Comparison of ENCODE assay signal across 19 cellular contexts in the genomic region with DNA sequence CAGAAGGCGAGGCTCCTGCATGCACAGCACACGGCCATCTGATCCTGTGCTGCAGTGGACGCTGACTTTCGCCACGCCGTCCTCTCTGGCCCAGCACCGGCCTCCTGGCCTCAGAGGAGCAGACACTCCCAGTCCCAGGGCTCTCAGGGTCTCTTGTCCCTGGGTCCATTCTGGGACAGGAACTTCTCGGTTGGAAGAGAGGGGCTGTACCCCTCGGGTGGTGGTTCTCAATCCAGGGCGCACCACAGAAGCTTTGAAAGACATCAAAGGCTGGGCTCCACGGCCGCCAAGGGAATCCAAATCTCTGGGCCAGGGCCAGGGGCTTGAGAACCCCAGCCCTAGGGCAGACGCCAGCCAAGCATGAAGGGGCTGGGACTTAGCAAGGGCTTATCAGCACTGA. TPM values are rescaled to one million over a fixed set of nuclear protein-coding genes. Genes with fewer than 3 reads are reported as not detected.
A peak's percentile ranks its signal among the peaks of the same experiment; 100 is the strongest.
DNase-seq lines count a peak whose midpoint lies in the region; ATAC-seq and TF ChIP-seq lines count a peak whose summit lies in the region.
"Had no signal": no experiment of that assay in that cellular context is flagged by ENCODE, and none has a peak within 500 bp of the region (broad histone marks: within the 10 kb centered on the region; RNA-seq: fewer than 3 reads in every experiment).

No MANE protein-coding gene starts in this region.

- intact Hi-C loops in CD4-positive, alpha-beta T cell (cut with DNase I, micrococcal nuclease): no loop called here
- intact Hi-C loops in naive thymus-derived CD4-positive, alpha-beta T cell (cut with micrococcal nuclease): no loop called here

- H3K27ac ChIP-seq in CD4-positive, alpha-beta T cell (ENCODE audit: low read depth, low read length): no peak overlapping the region
- no peak overlapping the region for H3K27ac ChIP-seq in naive thymus-derived CD4-positive, alpha-beta T cell (ENCODE audit: low read depth, low read length)
- H3K27ac ChIP-seq: KMS-11, SK-N-MC had no signal

- H3K4me3 ChIP-seq in naive thymus-derived CD4-positive, alpha-beta T cell (ENCODE audit: low read length): no peak overlapping the region
- no peak overlapping the region for H3K4me3 ChIP-seq in H7 (ENCODE audit: insufficient read depth, low read depth, low read length)
- H3K4me3 ChIP-seq: SK-N-MC had no signal

- H3K27me3 ChIP-seq in CD4-positive, alpha-beta T cell (ENCODE audit: control insufficient read depth, insufficient read depth, low read length): no peaks in the 10 kb centered on the region
- no peaks in the 10 kb centered on the region for H3K27me3 ChIP-seq in naive thymus-derived CD4-positive, alpha-beta T cell (ENCODE audit: control insufficient read depth in 2 of 2, insufficient read depth in 2 of 2, low read length in 2 of 2)
- no peaks in the 10 kb centered on the region for H3K27me3 ChIP-seq in H7 (ENCODE audit: control insufficient read depth, insufficient read depth, low read length)

- CTCF ChIA-PET in CD4-positive, alpha-beta T cell (lab: Charles Lee): no interaction called here
- CTCF ChIA-PET in naive thymus-derived CD4-positive, alpha-beta T cell (lab: Charles Lee): no interaction called here

- H3K27ac Mint-ChIP-seq in CD4-positive, alpha-beta T cell: peak overlapping the region; percentile 95
- peak overlapping the region; percentile 94 to 95 for H3K27ac Mint-ChIP-seq in effector memory CD8-positive, alpha-beta T cell
- H3K27ac Mint-ChIP-seq in naive thymus-derived CD4-positive, alpha-beta T cell: peak overlapping the region in 7 of 9 donors; percentile 65 to 96 (median 89)

- H3K36me3 ChIP-seq in naive thymus-derived CD4-positive, alpha-beta T cell (ENCODE audit: control insufficient read depth in 2 of 3, insufficient read depth in 3 of 3, low read length in 3 of 3): peaks cover 0 to 40% (median 7%) of the 10 kb centered on the region in 3 experiments
- no peaks in the 10 kb centered on the region for H3K36me3 ChIP-seq in H7 (replicated peaks; ENCODE audit: control insufficient read depth, insufficient read depth, low read length)

- H3K9me3 ChIP-seq in CD4-positive, alpha-beta T cell (ENCODE audit: control insufficient read depth, low read length): no peaks in the 10 kb centered on the region
- H3K9me3 ChIP-seq in naive thymus-derived CD4-positive, alpha-beta T cell (ENCODE audit: control insufficient read depth in 2 of 3, low read length in 3 of 3): no peaks in the 10 kb centered on the region

- POLR2A ChIA-PET in CD4-positive, alpha-beta T cell (lab: Charles Lee): no interaction called here
- POLR2A ChIA-PET in naive thymus-derived CD4-positive, alpha-beta T cell (lab: Charles Lee): no interaction called here

- H3K9me3 Mint-ChIP-seq in CD4-positive, alpha-beta T cell: no peaks in the 10 kb centered on the region
- no peaks in the 10 kb centered on the region for H3K9me3 Mint-ChIP-seq in effector memory CD8-positive, alpha-beta T cell
- H3K9me3 Mint-ChIP-seq in naive thymus-derived CD4-positive, alpha-beta T cell: no peaks in the 10 kb centered on the region

- ATAC-seq in CD4-positive, alpha-beta T cell (ENCODE audit: poor library complexity): no peak
- ATAC-seq in effector memory CD8-positive, alpha-beta T cell (replicated peaks): no peak
- ATAC-seq in naive thymus-derived CD4-positive, alpha-beta T cell: no peak
- ATAC-seq in GM19324 (IDR thresholded peaks at IDR 0.05; ENCODE audit: low FRiP score, unreplicated experiment): no peak
- ATAC-seq: HepG2 had no signal

- peaks cover 26% of the 10 kb centered on the region for H3K4me1 Mint-ChIP-seq in CD4-positive, alpha-beta T cell (ENCODE audit: low read depth)
- peaks cover 12 to 17% of the 10 kb centered on the region in 2 donors for H3K4me1 Mint-ChIP-seq in effector memory CD8-positive, alpha-beta T cell (ENCODE audit: low read depth in 2 of 2)
- H3K4me1 Mint-ChIP-seq in naive thymus-derived CD4-positive, alpha-beta T cell: peaks cover 12 to 36% (median 25%) of the 10 kb centered on the region in 7 donors

- H3K4me1 ChIP-seq in naive thymus-derived CD4-positive, alpha-beta T cell (ENCODE audit: control insufficient read depth in 2 of 2, insufficient read depth in 2 of 2, low read length in 2 of 2): peaks cover 0 to 13% of the 10 kb centered on the region in 2 donors

- in situ Hi-C loops in ACHN (cut with HindIII; ENCODE audit: low pct_ligation_motif_present, low pct_unique_long_range_greater_than_20kb, low sequenced_read_pairs): no loop called here

- TF ChIP-seq CTCF in CD4-positive, alpha-beta T cell (IDR thresholded peaks at IDR 0.05): no peak

- no peak for DNase-seq in CD4-positive, alpha-beta T cell
- peak in 45 of 76 experiments; percentile 5 to 67 (median 37) for DNase-seq in HUDEP-2 (lab: John Stamatoyannopoulos, UW; ENCODE audit: unreplicated experiment in 76 of 76)
- no peak for DNase-seq in effector memory CD8-positive, alpha-beta T cell
- DNase-seq in naive thymus-derived CD4-positive, alpha-beta T cell: no peak
- no peak for DNase-seq in ACHN
- no peak for DNase-seq in H7
- no peak for DNase-seq in HT-29 (ENCODE audit: low spot score)
- DNase-seq: DND-41, NCI-H1048, NCI-H1436 treated with DMSO at 0.1 percent for 48 hours, NCI-H2029 treated with DMSO at 0.1 percent for 48 hours, NCI-H2171 treated with DMSO at 0.1 percent for 48 hours, NCI-H510A treated with DMSO at 0.1 percent for 48 hours, NCI-H82, Right ventricle myocardium superior had no signal

- peaks cover 53% of the 10 kb centered on the region for H3K36me3 Mint-ChIP-seq in CD4-positive, alpha-beta T cell (ENCODE audit: low read depth)
- H3K36me3 Mint-ChIP-seq in effector memory CD8-positive, alpha-beta T cell (ENCODE audit: insufficient read depth): peaks cover 22% of the 10 kb centered on the region
- peaks cover 0 to 13% (median 4%) of the 10 kb centered on the region in 5 donors for H3K36me3 Mint-ChIP-seq in naive thymus-derived CD4-positive, alpha-beta T cell

- H3K4me3 Mint-ChIP-seq in CD4-positive, alpha-beta T cell: no peak overlapping the region
- H3K4me3 Mint-ChIP-seq in effector memory CD8-positive, alpha-beta T cell: no peak overlapping the region
- peak overlapping the region in 1 of 10 donors; percentile 21 for H3K4me3 Mint-ChIP-seq in naive thymus-derived CD4-positive, alpha-beta T cell

- no peaks in the 10 kb centered on the region for H3K27me3 Mint-ChIP-seq in CD4-positive, alpha-beta T cell
- no peaks in the 10 kb centered on the region for H3K27me3 Mint-ChIP-seq in effector memory CD8-positive, alpha-beta T cell
- H3K27me3 Mint-ChIP-seq in naive thymus-derived CD4-positive, alpha-beta T cell: no peaks in the 10 kb centered on the region

RNA-seq across cellular contexts. Expression of a gene that starts 1.6 kb away (rescaled TPM):
- total RNA-seq in CD4-positive, alpha-beta T cell: 1 to 10 TPM; 8.5 to 9.8 TPM
- 10 to 100 TPM; 11.9 to 37.1 (median 26.9) TPM for total RNA-seq in naive thymus-derived CD4-positive, alpha-beta T cell
- 1 to 10 TPM; 5.6 TPM for polyA plus RNA-seq in naive thymus-derived CD4-positive, alpha-beta T cell
- 9.5 and 10.6 TPM in 2 replicates for total RNA-seq in H7 (2014; rRNA removed; shearing (Covaris generic))
- total RNA-seq in HT-29 (2014; rRNA removed; shearing (Covaris generic)): 10.8 and 20.9 TPM in 2 replicates

RNA-seq across cellular contexts. Expression of a gene that starts 30.1 kb away (rescaled TPM):
- 10 to 100 TPM; 49.8 to 50.5 TPM for total RNA-seq in CD4-positive, alpha-beta T cell
- 100 to 1,000 TPM in 2 of 5 experiments, 10 to 100 TPM in 3; 68.5 to 107 (median 90.9) TPM for total RNA-seq in naive thymus-derived CD4-positive, alpha-beta T cell
- polyA plus RNA-seq in naive thymus-derived CD4-positive, alpha-beta T cell: 10 to 100 TPM; 54.3 to 70.8 TPM
- total RNA-seq in H7 (2014; rRNA removed; shearing (Covaris generic)): 36.1 and 38.0 TPM in 2 replicates
- total RNA-seq in HT-29 (2014; rRNA removed; shearing (Covaris generic)): 44.2 and 49.8 TPM in 2 replicates

Comparison
In these comparisons a context has a peak if more than half of its experiments do, and no peak if none do; other contexts are left out.
1. DNase-seq: peak in HUDEP-2 (45 of 76); none in CD4-positive, alpha-beta T cell (0 of 10), effector memory CD8-positive, alpha-beta T cell (0 of 3), naive thymus-derived CD4-positive, alpha-beta T cell (0 of 9), ACHN (single experiment), H7 (single experiment) and HT-29 (single experiment).
2. Peak in every context shown above with its lines, with median percentiles within 50 percentile points of each other: H3K27ac Mint-ChIP-seq.